In genomic region chr10:77392851-77393250, GRCh38 we compare ENCODE assay signal across 11 cellular contexts.
A peak's percentile ranks its signal among the peaks of the same experiment; 100 is the strongest.
DNase-seq lines count a peak whose midpoint lies in the region; ATAC-seq, FAIRE-seq and TF ChIP-seq lines count a peak whose summit lies in the region.
"Had no signal": no experiment of that assay in that cellular context is flagged by ENCODE, and none has a peak within 500 bp of the region (broad histone marks: within the 10 kb centered on the region; RNA-seq: fewer than 3 reads in every experiment).

No MANE protein-coding gene starts in this region.

- CTCF ChIA-PET in AG04449 (lab: Yijun Ruan, JAX): interaction anchor here (0.6 to 12.8 kb wide), 34 partner anchors 7 to 258 kb away, joined by 3 to 127 read pairs (median 6); partner anchors contain the start of gene KCNMA1

- peak; percentile 30 for ATAC-seq in left lobe of liver
- no peak for ATAC-seq in GM18502 (IDR thresholded peaks at IDR 0.05; ENCODE audit: poor library complexity, unreplicated experiment)
- no peak for ATAC-seq in HG03432 (IDR thresholded peaks at IDR 0.05; ENCODE audit: unreplicated experiment)

- no peak for FAIRE-seq in frontal cortex (lab: Jason Lieb, UNC)
- FAIRE-seq: G401.6, islet of Langerhans had no signal

- peak overlapping the region; percentile 66 for H3K27ac ChIP-seq in angular gyrus (ENCODE audit: low read depth, low read length)

- no peak overlapping the region for H3K4me3 ChIP-seq in AG04449 (ENCODE audit: low read depth, low read length)

- POLR2A ChIA-PET in AG04449 (lab: Yijun Ruan, JAX): interaction anchor here (0.7 to 2.0 kb wide), 8 partner anchors 23 to 245 kb away, joined by 3 to 13 read pairs (median 5); partner anchors contain the start of gene KCNMA1

- DNase-seq in AG04449 (ENCODE audit: low read depth, low spot score) (peak; percentile 91), LHCN-M2 (ENCODE audit: low read depth) (peak; percentile 98), left lobe of liver (ENCODE audit: low spot score) (no peak), GM10266 (ENCODE audit: extremely low spot score) (no peak), frontal cortex (ENCODE audit: low spot score in 2 of 2) (no peak)
- DNase-seq: NCI-H187 treated with DMSO at 0.1 percent for 48 hours had no signal

- no peak for TF ChIP-seq CTCF in AG04449 (IDR thresholded peaks at IDR 0.05; ENCODE audit: insufficient read depth, low read length, missing control alignments)
- TF ChIP-seq CTCF in GM10266 (IDR thresholded peaks at IDR 0.05; ENCODE audit: control insufficient read depth, insufficient read depth, low read depth, missing control alignments): no peak

Comparison
In these comparisons a context has a peak if more than half of its experiments do, and no peak if none do; other contexts are left out.
1. DNase-seq: peak in AG04449 (single experiment) and LHCN-M2 (single experiment); none in left lobe of liver (single experiment), GM10266 (single experiment) and frontal cortex (0 of 2).